In the genomic region with DNA sequence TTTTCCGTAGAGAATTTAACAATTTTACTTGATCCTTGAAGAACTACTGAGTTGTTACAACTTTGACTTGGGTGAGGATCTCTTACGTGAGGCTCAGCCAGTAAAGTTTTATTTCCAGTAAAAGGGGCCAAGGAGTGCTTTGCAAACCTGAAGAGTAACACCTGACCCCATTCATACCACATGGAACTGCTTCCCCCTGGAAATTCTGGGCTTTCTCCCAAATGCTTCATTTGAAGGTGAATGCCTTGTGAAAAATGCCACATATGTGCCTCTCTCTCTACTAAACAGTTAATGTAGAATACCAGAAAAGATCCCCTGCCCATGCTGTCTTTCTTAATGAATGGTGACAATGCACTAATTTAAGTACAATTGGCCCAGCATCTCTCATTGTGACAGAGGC, we compare ENCODE assay signal across 14 cellular contexts.
DNase-seq lines count a peak whose midpoint lies in the region; ATAC-seq, FAIRE-seq and TF ChIP-seq lines count a peak whose summit lies in the region.
"Had no signal": no experiment of that assay in that cellular context is flagged by ENCODE, and none has a peak within 500 bp of the region (broad histone marks: within the 10 kb centered on the region; RNA-seq: fewer than 3 reads in every experiment).

No MANE protein-coding gene starts in this region.

- no peaks in the 10 kb centered on the region for H3K79me2 ChIP-seq in GM23338 (replicated peaks; ENCODE audit: insufficient read depth)
- H3K79me2 ChIP-seq in neural progenitor cell (ENCODE audit: low read depth): no peaks in the 10 kb centered on the region

- H3K4me3 ChIP-seq in GM23338: no peak overlapping the region
- no peak overlapping the region for H3K4me3 ChIP-seq in bronchial epithelial cell (ENCODE audit: low read depth, low read length)
- H3K4me3 ChIP-seq in neural progenitor cell: no peak overlapping the region
- H3K4me3 ChIP-seq: GM12878, HAP-1 had no signal

- peaks cover 4% of the 10 kb centered on the region; the same call in 1 of the 2 replicates for H3K4me1 ChIP-seq in GM23338 (ENCODE audit: insufficient read depth)
- peaks cover 9% of the 10 kb centered on the region for H3K4me1 ChIP-seq in neural progenitor cell
- H3K4me1 ChIP-seq: BE2C, HAP-1 had no signal

- FAIRE-seq in bronchial epithelial cell (lab: Jason Lieb, UNC): peak; percentile 55
- FAIRE-seq: A204.1, GM12878 had no signal

- no peaks in the 10 kb centered on the region for H3K36me3 ChIP-seq in GM23338 (ENCODE audit: insufficient read depth)
- no peaks in the 10 kb centered on the region for H3K36me3 ChIP-seq in bronchial epithelial cell (ENCODE audit: control insufficient read depth, insufficient read depth, low read length)
- no peaks in the 10 kb centered on the region for H3K36me3 ChIP-seq in neural progenitor cell
- H3K36me3 ChIP-seq: BE2C, HAP-1 had no signal

- H3F3A ChIP-seq in GM23338 (replicated peaks; ENCODE audit: low read depth): no peaks in the 10 kb centered on the region
- H3F3A ChIP-seq in neural progenitor cell (ENCODE audit: low read depth): no peaks in the 10 kb centered on the region

- H3K27ac ChIP-seq in GM23338 (ENCODE audit: low read depth) (no peak overlapping the region), neural progenitor cell (no peak overlapping the region)

- H3K4me2 ChIP-seq in GM23338: no peak overlapping the region
- no peak overlapping the region for H3K4me2 ChIP-seq in neural progenitor cell

- H3K27me3 Mint-ChIP-seq in GM23338 (ENCODE audit: insufficient read depth, low read depth, poor library complexity): no peaks in the 10 kb centered on the region
- H3K27me3 Mint-ChIP-seq in neural progenitor cell (ENCODE audit: insufficient read depth, low read depth): no peaks in the 10 kb centered on the region
- H3K27me3 Mint-ChIP-seq: CD4-positive, alpha-beta T cell had no signal

- H3K27ac Mint-ChIP-seq in GM23338: 0 out of 2 replicates have a peak overlapping the region, but pooled peaks have one; percentile 0
- H3K27ac Mint-ChIP-seq in neural progenitor cell: no peak overlapping the region
- H3K27ac Mint-ChIP-seq: CD4-positive, alpha-beta T cell had no signal

- H3K36me3 Mint-ChIP-seq in GM23338 (ENCODE audit: low read depth): no peaks in the 10 kb centered on the region
- no peaks in the 10 kb centered on the region for H3K36me3 Mint-ChIP-seq in neural progenitor cell

- no peaks in the 10 kb centered on the region for H3K27me3 ChIP-seq in GM23338 (ENCODE audit: insufficient read depth)
- H3K27me3 ChIP-seq in bronchial epithelial cell (ENCODE audit: control insufficient read depth, insufficient read depth, low read length): no peaks in the 10 kb centered on the region
- H3K27me3 ChIP-seq in neural progenitor cell: no peaks in the 10 kb centered on the region
- H3K27me3 ChIP-seq: BE2C had no signal

- TF ChIP-seq CTCF in GM23338 (conservative IDR thresholded peaks at IDR 0.05; ENCODE audit: low read depth in 2 of 2) (no peak), bronchial epithelial cell (IDR thresholded peaks at IDR 0.05; ENCODE audit: insufficient read depth, low read length, severe bottlenecking) (no peak), neural progenitor cell (IDR thresholded peaks at IDR 0.05) (no peak)

- H3K9me3 Mint-ChIP-seq in GM23338: no peaks in the 10 kb centered on the region
- peaks cover 4% of the 10 kb centered on the region for H3K9me3 Mint-ChIP-seq in neural progenitor cell

- H3K4me3 Mint-ChIP-seq in GM23338 (no peak overlapping the region), neural progenitor cell (no peak overlapping the region)
- H3K4me3 Mint-ChIP-seq: CD4-positive, alpha-beta T cell had no signal

- H2AFZ ChIP-seq in GM23338: no peak overlapping the region; the same call in 1 of the 2 replicates
- H2AFZ ChIP-seq in neural progenitor cell (replicated peaks): peak overlapping the region; percentile 28

- H3K4me1 Mint-ChIP-seq in GM23338: peaks cover 12% of the 10 kb centered on the region; the same call in 2 of the 3 replicates
- peaks cover 9% of the 10 kb centered on the region for H3K4me1 Mint-ChIP-seq in neural progenitor cell

- no peaks in the 10 kb centered on the region for H4K20me1 ChIP-seq in GM23338 (replicated peaks; ENCODE audit: insufficient read depth)
- H4K20me1 ChIP-seq in neural progenitor cell (ENCODE audit: low read depth): no peaks in the 10 kb centered on the region

- no peak for DNase-seq in GM23338 (ENCODE audit: low spot score)
- no peak for DNase-seq in bronchial epithelial cell (ENCODE audit: low read depth)
- peak; percentile 6 for DNase-seq in neural progenitor cell (ENCODE audit: low spot score)
- DNase-seq in nucleus accumbens (lab: John Stamatoyannopoulos, UW): no peak
- no peak for DNase-seq in NCI-H187 (lab: John Stamatoyannopoulos, UW)
- DNase-seq in COLO829 (ENCODE audit: low spot score): no peak
- DNase-seq: ACHN; BE2C; CD4-positive, alpha-beta T cell; DMS153; DMS79 treated with DMSO at 0.1 percent for 48 hours had no signal

- no peaks in the 10 kb centered on the region for H3K9me3 ChIP-seq in neural progenitor cell (ENCODE audit: low read depth)
- H3K9me3 ChIP-seq: BE2C, HAP-1 had no signal

- H3K9me2 ChIP-seq in GM23338 (ENCODE audit: insufficient read depth): no peaks in the 10 kb centered on the region

- ATAC-seq in GM23338: no peak
- ATAC-seq: GM12878 had no signal

- H3K9ac ChIP-seq in neural progenitor cell: no peak overlapping the region

TF ChIP-seq in GM23338, 12 proteins besides CTCF, POLR2A, EP300 and RAD21 (continues in another document):
- TF ChIP-seq EZH2phosphoT487 (IDR thresholded peaks at IDR 0.05; ENCODE audit: unreplicated experiment) (no peak), STAT1 (IDR thresholded peaks at IDR 0.05; ENCODE audit: unreplicated experiment) (no peak), CREB1 (CRISPR knock-in tag; IDR thresholded peaks at IDR 0.05; ENCODE audit: low read depth) (no peak), NANOG (IDR thresholded peaks at IDR 0.05; ENCODE audit: borderline replicate concordance) (no peak), JUNB (IDR thresholded peaks at IDR 0.05; ENCODE audit: unreplicated experiment) (no peak), EZH2 (IDR thresholded peaks at IDR 0.05; ENCODE audit: low read depth, unreplicated experiment) (no peak), ZNF331 (CRISPR knock-in tag; IDR thresholded peaks at IDR 0.05; ENCODE audit: low read depth) (no peak)
- TF ChIP-seq, protein P1, sequence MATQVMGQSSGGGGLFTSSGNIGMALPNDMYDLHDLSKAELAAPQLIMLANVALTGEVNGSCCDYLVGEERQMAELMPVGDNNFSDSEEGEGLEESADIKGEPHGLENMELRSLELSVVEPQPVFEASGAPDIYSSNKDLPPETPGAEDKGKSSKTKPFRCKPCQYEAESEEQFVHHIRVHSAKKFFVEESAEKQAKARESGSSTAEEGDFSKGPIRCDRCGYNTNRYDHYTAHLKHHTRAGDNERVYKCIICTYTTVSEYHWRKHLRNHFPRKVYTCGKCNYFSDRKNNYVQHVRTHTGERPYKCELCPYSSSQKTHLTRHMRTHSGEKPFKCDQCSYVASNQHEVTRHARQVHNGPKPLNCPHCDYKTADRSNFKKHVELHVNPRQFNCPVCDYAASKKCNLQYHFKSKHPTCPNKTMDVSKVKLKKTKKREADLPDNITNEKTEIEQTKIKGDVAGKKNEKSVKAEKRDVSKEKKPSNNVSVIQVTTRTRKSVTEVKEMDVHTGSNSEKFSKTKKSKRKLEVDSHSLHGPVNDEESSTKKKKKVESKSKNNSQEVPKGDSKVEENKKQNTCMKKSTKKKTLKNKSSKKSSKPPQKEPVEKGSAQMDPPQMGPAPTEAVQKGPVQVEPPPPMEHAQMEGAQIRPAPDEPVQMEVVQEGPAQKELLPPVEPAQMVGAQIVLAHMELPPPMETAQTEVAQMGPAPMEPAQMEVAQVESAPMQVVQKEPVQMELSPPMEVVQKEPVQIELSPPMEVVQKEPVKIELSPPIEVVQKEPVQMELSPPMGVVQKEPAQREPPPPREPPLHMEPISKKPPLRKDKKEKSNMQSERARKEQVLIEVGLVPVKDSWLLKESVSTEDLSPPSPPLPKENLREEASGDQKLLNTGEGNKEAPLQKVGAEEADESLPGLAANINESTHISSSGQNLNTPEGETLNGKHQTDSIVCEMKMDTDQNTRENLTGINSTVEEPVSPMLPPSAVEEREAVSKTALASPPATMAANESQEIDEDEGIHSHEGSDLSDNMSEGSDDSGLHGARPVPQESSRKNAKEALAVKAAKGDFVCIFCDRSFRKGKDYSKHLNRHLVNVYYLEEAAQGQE (IDR thresholded peaks at IDR 0.05; ENCODE audit: unreplicated experiment): no peak
